ENCODE assay signal across 10 cellular contexts in genomic region chr14:61607570-61608244, GRCh38.
DNase-seq lines count a peak whose midpoint lies in the region; ATAC-seq and TF ChIP-seq lines count a peak whose summit lies in the region.
"Had no signal": no experiment of that assay in that cellular context is flagged by ENCODE, and none has a peak within 500 bp of the region (broad histone marks: within the 10 kb centered on the region; RNA-seq: fewer than 3 reads in every experiment).

No MANE protein-coding gene starts in this region.

- no peak overlapping the region for H3K27ac Mint-ChIP-seq in activated naive CD8-positive, alpha-beta T cell treated with anti-CD3 and anti-CD28 coated beads, Interleukin-2, amount 10 ng/mL, durations not matched to agents 7 days and 5 days
- H3K27ac Mint-ChIP-seq in naive thymus-derived CD8-positive, alpha-beta T cell, result peak overlapping the region in 5 of 10 donors; percentile 7 to 81 (median 21)

- peak; percentile 64 for DNase-seq in COLO668 (lab: John Stamatoyannopoulos, UW; ENCODE audit: unreplicated experiment)
- DNase-seq in LHCN-M2 (ENCODE audit: low read depth), result peak; percentile 98
- DNase-seq in activated naive CD8-positive, alpha-beta T cell treated with anti-CD3 and anti-CD28 coated beads, Interleukin-2, amount 10 ng/mL, durations not matched to agents 7 days and 5 days, result no peak
- DNase-seq in naive thymus-derived CD8-positive, alpha-beta T cell, result peak in 4 of 10 donors; percentile 1 to 64 (median 14)
- DNase-seq in GM13976 (ENCODE audit: low spot score), result no peak
- no peak for DNase-seq in ascending aorta (ENCODE audit: low spot score in 2 of 2)
- DNase-seq: activated naive CD4-positive, alpha-beta T cell treated with Interleukin-2 at 50 U/mL for 16 hours had no signal

- H3K4me3 ChIP-seq in ascending aorta, result no peak overlapping the region

- POLR2A ChIA-PET in activated naive CD8-positive, alpha-beta T cell treated with anti-CD3 and anti-CD28 coated beads, Interleukin-2, amount 10 ng/mL, durations not matched to agents 7 days and 5 days (lab: Charles Lee), result interaction anchor here (1.2 to 2.1 kb wide), 3 partner anchors 54 to 87 kb away, joined by 3 to 7 read pairs (median 3); partner anchors contain the start of gene HIF1A
- POLR2A ChIA-PET in naive thymus-derived CD8-positive, alpha-beta T cell (lab: Charles Lee), result interaction anchor here (1.3 to 1.8 kb wide), 3 partner anchors 54 to 87 kb away, joined by 3 to 5 read pairs (median 4); partner anchors contain the start of gene HIF1A

- peaks cover 13% of the 10 kb centered on the region for H3K9me3 Mint-ChIP-seq in activated naive CD8-positive, alpha-beta T cell treated with anti-CD3 and anti-CD28 coated beads, Interleukin-2, amount 10 ng/mL, durations not matched to agents 7 days and 5 days
- H3K9me3 Mint-ChIP-seq in naive thymus-derived CD8-positive, alpha-beta T cell, result no peaks in the 10 kb centered on the region

- H3K27me3 ChIP-seq in ascending aorta, result no peaks in the 10 kb centered on the region

- peaks cover 2% of the 10 kb centered on the region for H3K27me3 Mint-ChIP-seq in activated naive CD8-positive, alpha-beta T cell treated with anti-CD3 and anti-CD28 coated beads, Interleukin-2, amount 10 ng/mL, durations not matched to agents 7 days and 5 days
- H3K27me3 Mint-ChIP-seq in naive thymus-derived CD8-positive, alpha-beta T cell, result no peaks in the 10 kb centered on the region

- peaks cover 8% of the 10 kb centered on the region for H3K36me3 Mint-ChIP-seq in activated naive CD8-positive, alpha-beta T cell treated with anti-CD3 and anti-CD28 coated beads, Interleukin-2, amount 10 ng/mL, durations not matched to agents 7 days and 5 days
- H3K36me3 Mint-ChIP-seq in naive thymus-derived CD8-positive, alpha-beta T cell, result no peaks in the 10 kb centered on the region

- peak; percentile 42 for ATAC-seq in activated naive CD8-positive, alpha-beta T cell treated with anti-CD3 and anti-CD28 coated beads, Interleukin-2, amount 10 ng/mL, durations not matched to agents 7 days and 5 days (ENCODE audit: low read depth)
- peak; percentile 67 to 73 for ATAC-seq in naive thymus-derived CD8-positive, alpha-beta T cell
- ATAC-seq in HG02588 (IDR thresholded peaks at IDR 0.05; ENCODE audit: unreplicated experiment), result no peak
- ATAC-seq in GM19463 (IDR thresholded peaks at IDR 0.05; ENCODE audit: unreplicated experiment), result no peak

- no peak overlapping the region for H3K4me3 Mint-ChIP-seq in activated naive CD8-positive, alpha-beta T cell treated with anti-CD3 and anti-CD28 coated beads, Interleukin-2, amount 10 ng/mL, durations not matched to agents 7 days and 5 days
- peak overlapping the region in 1 of 10 donors; percentile 26 for H3K4me3 Mint-ChIP-seq in naive thymus-derived CD8-positive, alpha-beta T cell

- intact Hi-C loops in ascending aorta (cut with DNase I), result no loop called here

- no peak overlapping the region for H3K27ac ChIP-seq in ascending aorta
- H3K27ac ChIP-seq: VCaP had no signal

- in situ Hi-C loops in GM13976 (cut with MboI; ENCODE audit: low sequenced_read_pairs, unreplicated experiment), result no loop called here

- peaks cover 12% of the 10 kb centered on the region for H3K4me1 Mint-ChIP-seq in activated naive CD8-positive, alpha-beta T cell treated with anti-CD3 and anti-CD28 coated beads, Interleukin-2, amount 10 ng/mL, durations not matched to agents 7 days and 5 days
- H3K4me1 Mint-ChIP-seq in naive thymus-derived CD8-positive, alpha-beta T cell, result peaks cover 5 to 22% (median 11%) of the 10 kb centered on the region in 4 donors

- no peaks in the 10 kb centered on the region for H3K9me3 ChIP-seq in ascending aorta

- no peaks in the 10 kb centered on the region for H3K4me1 ChIP-seq in ascending aorta

- no peaks in the 10 kb centered on the region for H3K36me3 ChIP-seq in ascending aorta

- no peak for TF ChIP-seq CTCF in GM13976 (IDR thresholded peaks at IDR 0.05; ENCODE audit: borderline replicate concordance, control extremely low read depth, extremely low read depth, insufficient read depth, missing control alignments)
- no peak for TF ChIP-seq CTCF in ascending aorta (IDR thresholded peaks at IDR 0.05)

Comparison
In these comparisons a context has a peak if more than half of its experiments do, and no peak if none do; other contexts are left out.
1. DNase-seq: peak in COLO668 (single experiment) and LHCN-M2 (single experiment); none in activated naive CD8-positive, alpha-beta T cell treated with anti-CD3 and anti-CD28 coated beads, Interleukin-2, amount 10 ng/mL, durations not matched to agents 7 days and 5 days (single experiment), GM13976 (single experiment) and ascending aorta (0 of 2).
2. ATAC-seq: peak in activated naive CD8-positive, alpha-beta T cell treated with anti-CD3 and anti-CD28 coated beads, Interleukin-2, amount 10 ng/mL, durations not matched to agents 7 days and 5 days (single experiment) and naive thymus-derived CD8-positive, alpha-beta T cell (2 of 2); none in HG02588 (single experiment) and GM19463 (single experiment).